Comparison of ENCODE assay signal across 22 cellular contexts in genomic region chr10:67609996-67610793, GRCh38.
A peak's percentile ranks its signal among the peaks of the same experiment; 100 is the strongest.
DNase-seq lines count a peak whose midpoint lies in the region; ATAC-seq, FAIRE-seq and TF ChIP-seq lines count a peak whose summit lies in the region.
"Had no signal": no experiment of that assay in that cellular context is flagged by ENCODE, and none has a peak within 500 bp of the region (broad histone marks: within the 10 kb centered on the region; RNA-seq: fewer than 3 reads in every experiment).

No MANE protein-coding gene starts in this region.

- peaks cover 10% of the 10 kb centered on the region for H3K4me1 ChIP-seq in cardiac muscle cell (ENCODE audit: low read depth)
- peaks cover 0 to 12% (median 0%) of the 10 kb centered on the region in 9 donors for H3K4me1 ChIP-seq in heart right ventricle
- no peaks in the 10 kb centered on the region for H3K4me1 ChIP-seq in lower lobe of right lung

- WGBS in heart right ventricle, 2 donors = 68 to 74% methylated on average over 6 of the region's 6 CpGs

- H3K27me3 ChIP-seq in cardiac muscle cell (no peaks in the 10 kb centered on the region), heart right ventricle (no peaks in the 10 kb centered on the region), bronchial epithelial cell (ENCODE audit: control insufficient read depth, insufficient read depth, low read length) (no peaks in the 10 kb centered on the region), lower lobe of right lung (ENCODE audit: low read depth) (no peaks in the 10 kb centered on the region)
- H3K27me3 ChIP-seq: tibial artery had no signal

- FAIRE-seq in bronchial epithelial cell (lab: Jason Lieb, UNC) = no peak
- FAIRE-seq: endometrium, frontal cortex had no signal

- H3K27ac ChIP-seq in cardiac muscle cell = peak overlapping the region; percentile 14
- no peak overlapping the region for H3K27ac ChIP-seq in heart right ventricle
- no peak overlapping the region for H3K27ac ChIP-seq in lower lobe of right lung
- H3K27ac ChIP-seq: 22Rv1, C4-2B, tibial artery had no signal

- H3K4me3 ChIP-seq in cardiac muscle cell = no peak overlapping the region
- H3K4me3 ChIP-seq in heart right ventricle = no peak overlapping the region
- no peak overlapping the region for H3K4me3 ChIP-seq in bronchial epithelial cell (ENCODE audit: low read depth, low read length)
- H3K4me3 ChIP-seq in lower lobe of right lung = no peak overlapping the region
- H3K4me3 ChIP-seq: lung, tibial artery had no signal

- DNase-seq in cardiac muscle cell (ENCODE audit: low read depth in 1 of 2, low spot score in 1 of 2) (peak; percentile 6 to 45), heart right ventricle (no peak), bronchial epithelial cell (ENCODE audit: low read depth) (peak; percentile 4), iPS-NIHi7 (ENCODE audit: extremely low spot score) (peak; percentile 34), lower lobe of right lung (no peak), GM19240 (ENCODE audit: insufficient read length, low spot score) (no peak), Kasumi-1 (lab: John Stamatoyannopoulos, UW) (no peak)
- DNase-seq: activated B cell treated with CpG ODN at 0.5 μM for 24 hours; activated CD8-positive, alpha-beta T cell treated with anti-CD3 and anti-CD28 coated beads, Interleukin-2, amount 10 ng/mL, durations not matched to agents 7 days and 5 days; DMS153; naive thymus-derived CD4-positive, alpha-beta T cell; NCI-H2029; NCI-H446; stimulated activated CD4-positive, alpha-beta T cell treated with anti-CD3 and anti-CD28 coated beads, Interleukin-12 subunit alpha, Interleukin-12 subunit beta, amount 100 ng/mL, for 4 hours; stimulated activated naive B cell treated with anti-CD40 and anti-IgM and Interleukin-4, amounts not matched to agents 10 μg/mL and 1 μg/mL and 100 μg/mL, for 72 hours; tibial artery had no signal

- no peak for ATAC-seq in heart right ventricle
- ATAC-seq in GM18858 (IDR thresholded peaks at IDR 0.05; ENCODE audit: unreplicated experiment) = no peak
- ATAC-seq in lower lobe of right lung = no peak
- ATAC-seq: activated CD8-positive, alpha-beta T cell treated with anti-CD3 and anti-CD28 coated beads, Interleukin-2, amount 10 ng/mL, durations not matched to agents 7 days and 5 days; naive thymus-derived CD4-positive, alpha-beta T cell; stimulated activated naive B cell treated with anti-CD40 and anti-IgM and Interleukin-4, amounts not matched to agents 10 μg/mL and 1 μg/mL and 100 μg/mL, for 72 hours had no signal

- intact Hi-C loops in heart right ventricle (cut with DNase I) = no loop called here
- intact Hi-C loops in lower lobe of right lung (cut with DNase I) = no loop called here

- TF ChIP-seq CTCF in cardiac muscle cell (IDR thresholded peaks at IDR 0.05; ENCODE audit: low read depth, low read length) (no peak), heart right ventricle (IDR thresholded peaks at IDR 0.05) (no peak), bronchial epithelial cell (IDR thresholded peaks at IDR 0.05; ENCODE audit: insufficient read depth, low read length, severe bottlenecking) (no peak), lower lobe of right lung (IDR thresholded peaks at IDR 0.05) (no peak)

- H3K36me3 ChIP-seq in cardiac muscle cell (peaks cover 6% of the 10 kb centered on the region), heart right ventricle (no peaks in the 10 kb centered on the region), bronchial epithelial cell (ENCODE audit: control insufficient read depth, insufficient read depth, low read length) (no peaks in the 10 kb centered on the region), lower lobe of right lung (no peaks in the 10 kb centered on the region)
- H3K36me3 ChIP-seq: tibial artery had no signal

- H3K9me3 ChIP-seq in cardiac muscle cell (ENCODE audit: low read depth) (no peaks in the 10 kb centered on the region), heart right ventricle (no peaks in the 10 kb centered on the region), lower lobe of right lung (no peaks in the 10 kb centered on the region)
- H3K9me3 ChIP-seq: tibial artery had no signal

Comparison
In these comparisons a context has a peak if more than half of its experiments do, and no peak if none do; other contexts are left out.
1. DNase-seq: peak in cardiac muscle cell (2 of 2), bronchial epithelial cell (single experiment) and iPS-NIHi7 (single experiment); none in heart right ventricle (0 of 2), lower lobe of right lung (single experiment), GM19240 (single experiment) and Kasumi-1 (0 of 2).